In the genomic region with DNA sequence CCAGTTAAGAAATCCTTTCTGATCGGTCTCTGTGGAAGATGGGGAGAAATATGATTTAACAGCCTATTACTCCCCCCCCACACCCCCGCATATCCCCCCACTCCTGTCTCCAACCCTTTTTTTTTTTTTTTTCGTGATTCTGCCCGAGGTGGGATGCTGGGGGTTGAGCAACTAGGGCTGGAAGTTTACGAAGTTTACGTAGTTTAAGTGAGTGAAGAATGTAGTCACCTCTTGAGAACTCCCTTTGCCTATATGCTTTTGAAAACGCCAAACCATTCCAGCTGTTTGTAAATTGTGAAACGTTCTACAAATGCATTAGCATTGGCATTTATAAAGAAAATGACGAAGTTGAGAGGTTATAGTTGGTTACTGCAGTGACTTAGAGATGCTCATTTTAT, we compare ENCODE assay signal across 8 cellular contexts. TPM values are rescaled to one million over a fixed set of nuclear protein-coding genes. Genes with fewer than 3 reads are reported as not detected.
DNase-seq lines count a peak whose midpoint lies in the region; TF ChIP-seq lines count a peak whose summit lies in the region.

No MANE protein-coding gene starts in this region.

- in situ Hi-C loops in KBM-7 (cut with MboI; ENCODE audit: low pct_unique_long_range_greater_than_20kb, low sequenced_read_pairs): no loop called here

- H3K9me3 ChIP-seq in tibial artery: no peaks in the 10 kb centered on the region

- no peaks in the 10 kb centered on the region for H3K9me3 Mint-ChIP-seq in chondrocyte (ENCODE audit: low read depth)

- peaks cover 6% of the 10 kb centered on the region for H3K36me3 Mint-ChIP-seq in chondrocyte (ENCODE audit: low read depth)

- H3K36me3 ChIP-seq in tibial artery: peaks cover 7 to 17% (median 14%) of the 10 kb centered on the region in 3 donors

- peak overlapping the region; percentile 97 to 98 for H3K27ac ChIP-seq in tibial artery

- DNase-seq in KBM-7 (peak; percentile 71), chondrocyte (ENCODE audit: low spot score) (no peak), left kidney (ENCODE audit: low read depth, low spot score) (peak; percentile 73), tibial artery (no peak), nucleus accumbens (lab: John Stamatoyannopoulos, UW) (no peak), NCI-H82 (lab: John Stamatoyannopoulos, UW) (no peak), DMS153 treated with DMSO at 0.1 percent for 48 hours (lab: John Stamatoyannopoulos, UW; ENCODE audit: unreplicated experiment) (no peak)

- peak overlapping the region; percentile 96 for H3K27ac Mint-ChIP-seq in chondrocyte (ENCODE audit: unreplicated experiment)

- intact Hi-C loops in tibial artery (cut with DNase I; ENCODE audit: low total_unique reads): loop anchor here (10.0 kb wide), 1 partner anchor 54 kb away; no protein-coding TSS in a partner anchor

- peak overlapping the region; percentile 54 for H3K4me3 ChIP-seq in GM08714 (ENCODE audit: low read length)
- peak overlapping the region; percentile 96 to 97 for H3K4me3 ChIP-seq in tibial artery

- TF ChIP-seq CTCF in chondrocyte (IDR thresholded peaks at IDR 0.05) (no peak), tibial artery (IDR thresholded peaks at IDR 0.05) (no peak)

- no peaks in the 10 kb centered on the region for H3K27me3 Mint-ChIP-seq in chondrocyte (ENCODE audit: low read depth)

- no peaks in the 10 kb centered on the region for H3K27me3 ChIP-seq in tibial artery

- H3K4me1 ChIP-seq in tibial artery: peaks cover 0 to 71% (median 9%) of the 10 kb centered on the region in 4 donors

- H3K4me1 Mint-ChIP-seq in chondrocyte (ENCODE audit: low read depth): peaks cover 57% of the 10 kb centered on the region

- peak overlapping the region; percentile 89 for H3K4me3 Mint-ChIP-seq in chondrocyte (ENCODE audit: unreplicated experiment)

RNA-seq across cellular contexts. Expression of gene NEXN, which starts 0.8 kb away (rescaled TPM):
- total RNA-seq in chondrocyte: 46.2 to 48.3 TPM (median 47.6 TPM) in 3 replicates

Comparison
In these comparisons a context has a peak if more than half of its experiments do, and no peak if none do; other contexts are left out.
1. DNase-seq: peak in KBM-7 (single experiment) and left kidney (single experiment); none in chondrocyte (single experiment), tibial artery (0 of 2), nucleus accumbens (0 of 56), NCI-H82 (single experiment) and DMS153 treated with DMSO at 0.1 percent for 48 hours (single experiment).